ENCODE assay signal across 8 cellular contexts in the genomic region with DNA sequence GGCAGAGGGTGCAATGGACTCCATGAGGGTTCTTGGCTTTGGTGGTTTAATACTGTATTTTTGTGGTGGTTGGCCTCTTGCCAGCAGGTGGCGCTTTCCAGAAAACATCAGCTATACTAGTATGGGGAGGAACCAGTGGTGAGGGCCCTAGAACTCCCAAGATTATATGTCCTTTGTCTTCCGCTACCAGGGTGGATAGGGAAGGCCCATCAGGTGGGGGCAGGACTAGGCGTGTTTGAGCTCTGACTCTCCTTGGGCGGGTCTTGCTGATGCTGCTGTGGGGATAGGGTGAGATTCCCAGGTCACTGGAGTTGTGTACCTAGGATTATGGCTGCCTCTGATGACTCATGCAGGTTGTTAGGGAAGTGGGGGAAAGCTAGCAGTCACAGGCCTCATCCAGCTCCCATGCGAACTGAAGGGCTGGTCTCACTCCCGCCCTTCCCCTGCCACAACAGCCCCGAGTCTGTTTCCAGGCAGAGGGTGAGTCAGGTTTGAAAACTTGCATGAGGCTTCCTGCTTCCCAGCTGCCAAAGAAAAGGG.
DNase-seq lines count a peak whose midpoint lies in the region; ATAC-seq and TF ChIP-seq lines count a peak whose summit lies in the region.

No MANE protein-coding gene starts in this region.

- peak; percentile 51 for TF ChIP-seq CTCF in DND-41 (IDR thresholded peaks at IDR 0.05; ENCODE audit: borderline replicate concordance, extremely low read depth, low read length, poor library complexity, severe bottlenecking)
- peak; percentile 13; the same call in 1 of the 2 replicates for TF ChIP-seq CTCF in IMR-90 (conservative IDR thresholded peaks at IDR 0.05; ENCODE audit: low read depth, low read length)
- TF ChIP-seq CTCF in mucosa of descending colon (IDR thresholded peaks at IDR 0.05), result no peak

- H3K4me1 ChIP-seq in DND-41 (ENCODE audit: insufficient read depth, low read length), result no peaks in the 10 kb centered on the region
- no peaks in the 10 kb centered on the region for H3K4me1 ChIP-seq in IMR-90 (ENCODE audit: control insufficient read depth, insufficient read depth, low read length)
- no peaks in the 10 kb centered on the region for H3K4me1 ChIP-seq in mucosa of descending colon (ENCODE audit: low read depth)

- H3K56ac ChIP-seq in IMR-90 (ENCODE audit: extremely low read depth, insufficient read depth, low read length), result no peak overlapping the region

- H2BK15ac ChIP-seq in IMR-90 (ENCODE audit: low read depth, low read length), result no peak overlapping the region

- intact Hi-C loops in IMR-90 (cut with micrococcal nuclease), result loop anchor here (5.0 kb wide), 1 partner anchor 1203 kb away; no protein-coding TSS in a partner anchor
- intact Hi-C loops in mucosa of descending colon (cut with DNase I, micrococcal nuclease), result no loop called here

- no peak overlapping the region for H3K27ac ChIP-seq in DND-41 (ENCODE audit: low read length)
- no peak overlapping the region for H3K27ac ChIP-seq in IMR-90 (ENCODE audit: insufficient read depth, low read length)

- H3K79me1 ChIP-seq in IMR-90 (ENCODE audit: low read depth in 1 of 2, low read length in 2 of 2), result no peaks in the 10 kb centered on the region

- H4K8ac ChIP-seq in IMR-90 (ENCODE audit: low read depth in 2 of 2, low read length in 2 of 2), result no peak overlapping the region

- H3K9me1 ChIP-seq in IMR-90 (ENCODE audit: insufficient read depth, low read length), result no peaks in the 10 kb centered on the region

- H2BK5ac ChIP-seq in IMR-90 (ENCODE audit: low read depth, low read length, poor library complexity, severe bottlenecking), result no peak overlapping the region

- H2BK20ac ChIP-seq in IMR-90 (ENCODE audit: low read depth, low read length), result no peak overlapping the region

- no peak for TF ChIP-seq RAD21 in IMR-90 (IDR thresholded peaks at IDR 0.05; ENCODE audit: low read length)

- H3K27me3 ChIP-seq in DND-41 (ENCODE audit: insufficient read depth, low read length, poor library complexity) (no peaks in the 10 kb centered on the region), IMR-90 (ENCODE audit: control insufficient read depth, insufficient read depth, low read length) (no peaks in the 10 kb centered on the region)

- H2AFZ ChIP-seq in DND-41 (ENCODE audit: low read depth, low read length) (0 out of 2 replicates have a peak overlapping the region, but pooled peaks have one; percentile 4), IMR-90 (replicated peaks; ENCODE audit: low read length, poor library complexity) (peak overlapping the region; percentile 43)

- no peak overlapping the region for H3K23ac ChIP-seq in IMR-90 (ENCODE audit: low read depth, low read length)

- H3K79me2 ChIP-seq in DND-41 (ENCODE audit: insufficient read depth, low read length), result no peaks in the 10 kb centered on the region

- H2BK120ac ChIP-seq in IMR-90 (ENCODE audit: low read depth, low read length), result no peak overlapping the region

- H3K36me3 ChIP-seq in DND-41 (ENCODE audit: insufficient read depth, low read length) (no peaks in the 10 kb centered on the region), IMR-90 (ENCODE audit: control insufficient read depth, insufficient read depth, low read length) (no peaks in the 10 kb centered on the region), mucosa of descending colon (ENCODE audit: low read depth) (no peaks in the 10 kb centered on the region)

- no peak overlapping the region for H2AK9ac ChIP-seq in IMR-90 (replicated peaks; ENCODE audit: low read depth, low read length, poor library complexity)

- no peak overlapping the region for H3K18ac ChIP-seq in IMR-90 (ENCODE audit: low read depth, low read length)

- H4K20me1 ChIP-seq in DND-41 (ENCODE audit: insufficient read depth, low read length), result no peaks in the 10 kb centered on the region
- H4K20me1 ChIP-seq in IMR-90 (ENCODE audit: insufficient read depth, low read length), result no peaks in the 10 kb centered on the region

- WGBS in IMR-90 (ENCODE audit: extremely low coverage in 2 of 2, insufficient read length in 1 of 2), 2 experiments, result 100% methylated on average over 1 of the region's 7 CpGs; no CpG with 5 or more reads in 1 of the 2 experiments

- H3K4me2 ChIP-seq in DND-41 (ENCODE audit: insufficient read depth, low read length) (no peak overlapping the region), IMR-90 (ENCODE audit: low read depth, low read length) (no peak overlapping the region)

- DNase-seq in DND-41 (peak; percentile 35), IMR-90 (peak; percentile 70), mucosa of descending colon (peak; percentile 46 to 51 (median 46)), C1 segment of cervical spinal cord (lab: John Stamatoyannopoulos, UW) (no peak), midbrain (lab: John Stamatoyannopoulos, UW) (no peak)
- DNase-seq in activated CD4-positive, alpha-beta T cell treated with anti-CD3 and anti-CD28 coated beads, Interleukin-2, amount 50 U/mL, for 48 hours, result peak; percentile 12 to 21

- in situ Hi-C loops in IMR-90 (cut with MboI; ENCODE audit: low sequenced_read_pairs), result no loop called here

- POLR2A ChIA-PET in IMR-90 (lab: Charles Lee; ENCODE audit: unreplicated experiment), result no interaction called here

- H3K4me3 ChIP-seq in DND-41 (ENCODE audit: low read depth in 1 of 2, low read length in 2 of 2) (no peak overlapping the region), IMR-90 (ENCODE audit: insufficient read depth, low read depth, low read length) (no peak overlapping the region), mucosa of descending colon (no peak overlapping the region)

- CTCF ChIA-PET in IMR-90 (lab: Yijun Ruan, JAX), result interaction anchor here (0.6 to 0.9 kb wide), 3 partner anchors 61 to 1157 kb away, joined by 3 to 6 read pairs (median 3); no protein-coding TSS in a partner anchor

- no peak for TF ChIP-seq POLR2A in IMR-90 (IDR thresholded peaks at IDR 0.05; ENCODE audit: low read depth, low read length)

- H4K91ac ChIP-seq in IMR-90 (ENCODE audit: insufficient read depth, low read depth, low read length), result no peak overlapping the region

- H4K5ac ChIP-seq in IMR-90 (ENCODE audit: low read depth, low read length), result no peak overlapping the region

- H2AK5ac ChIP-seq in IMR-90 (ENCODE audit: low read depth, low read length), result peak overlapping the region; percentile 50; the same call in 1 of the 2 replicates

- no peak overlapping the region for H3K9ac ChIP-seq in DND-41 (ENCODE audit: low read depth, low read length)
- no peak overlapping the region for H3K9ac ChIP-seq in IMR-90 (ENCODE audit: low read depth, low read length)

- H3K14ac ChIP-seq in IMR-90 (replicated peaks; ENCODE audit: low read depth, low read length), result no peak overlapping the region

- ATAC-seq in DND-41 (ENCODE audit: insufficient read depth, low read depth), result peak; percentile 50; the same call in 1 of the 3 replicates
- peak; percentile 68 for ATAC-seq in GM19467 (IDR thresholded peaks at IDR 0.05; ENCODE audit: unreplicated experiment)
- peak; percentile 72 for ATAC-seq in IMR-90 (ENCODE audit: low read depth)
- ATAC-seq in mucosa of descending colon, result peak; percentile 92
- no peak for ATAC-seq in HG03097 (IDR thresholded peaks at IDR 0.05; ENCODE audit: low FRiP score, unreplicated experiment)

- BruUV-seq in IMR-90 (replicated peaks; lab: Mats Ljungman, UMichigan), result no TSS peak

- dilution Hi-C loops in IMR-90 (cut with HindIII; ENCODE audit: low sequenced_read_pairs, unreplicated experiment), result no loop called here

- peaks cover 2% of the 10 kb centered on the region for H3K9me3 ChIP-seq in DND-41 (ENCODE audit: insufficient read depth, low read length, severe bottlenecking)
- H3K9me3 ChIP-seq in IMR-90 (ENCODE audit: control insufficient read depth, insufficient read depth, low read length), result no peaks in the 10 kb centered on the region
- no peaks in the 10 kb centered on the region for H3K9me3 ChIP-seq in mucosa of descending colon

- no peak overlapping the region for H3K4ac ChIP-seq in IMR-90 (ENCODE audit: low read depth, low read length)

TF ChIP-seq in IMR-90, 13 proteins besides CTCF, POLR2A, EP300 and RAD21:
- TF ChIP-seq SMC3 (IDR thresholded peaks at IDR 0.05; ENCODE audit: low read depth, low read length) (no peak), FOS (IDR thresholded peaks at IDR 0.05; ENCODE audit: low read depth, low read length) (peak; percentile 11; the same call in 1 of the 2 replicates)
TF ChIP-seq in IMR-90: peak in this region for 1.

Comparison
In these comparisons a context has a peak if more than half of its experiments do, and no peak if none do; other contexts are left out.
1. DNase-seq: peak in DND-41 (single experiment), IMR-90 (single experiment), activated CD4-positive, alpha-beta T cell treated with anti-CD3 and anti-CD28 coated beads, Interleukin-2, amount 50 U/mL, for 48 hours (2 of 2) and mucosa of descending colon (3 of 3); none in C1 segment of cervical spinal cord (0 of 14) and midbrain (single experiment).